Comparison of ENCODE assay signal across 18 cellular contexts in the genomic region with DNA sequence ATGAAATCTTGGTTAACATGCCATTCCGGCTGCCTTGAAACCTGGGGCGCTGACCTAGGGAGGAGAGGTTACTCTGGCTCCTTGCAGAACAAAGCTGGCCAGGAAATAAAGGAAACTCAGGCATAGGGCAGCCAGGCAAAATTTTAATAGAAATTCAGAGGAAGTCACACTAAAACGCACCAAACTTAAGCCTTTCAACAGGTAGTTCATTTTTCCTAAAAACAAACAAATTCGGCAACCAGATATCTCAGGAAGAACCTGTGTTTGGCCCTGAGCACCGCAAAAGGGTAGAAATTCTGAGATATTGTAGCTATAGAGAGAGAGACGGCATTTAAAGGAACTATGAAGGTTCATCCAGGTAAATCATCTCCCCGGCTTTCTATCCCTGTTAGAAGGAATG.
"Had no signal": no experiment of that assay in that cellular context is flagged by ENCODE, and none has a peak within 500 bp of the region (broad histone marks: within the 10 kb centered on the region; RNA-seq: fewer than 3 reads in every experiment).

No MANE protein-coding gene starts in this region.

- H3K4me3 Mint-ChIP-seq: activated CD4-positive, alpha-beta T cell treated with anti-CD3 and anti-CD28 coated beads for 36 hours; activated T-cell treated with anti-CD3 and anti-CD28 coated beads, Interleukin-2, amount 50 U/mL, for 4 hours; T-cell had no signal

- H3K36me3 ChIP-seq: brain microvascular endothelial cell, cardiac muscle cell had no signal

- H3K27ac Mint-ChIP-seq: activated CD4-positive, alpha-beta T cell treated with anti-CD3 and anti-CD28 coated beads for 36 hours; T-cell had no signal

- H3K27me3 Mint-ChIP-seq: activated CD4-positive, alpha-beta T cell treated with anti-CD3 and anti-CD28 coated beads for 36 hours; T-cell had no signal

- H3K27ac ChIP-seq: brain microvascular endothelial cell, cardiac muscle cell, VCaP had no signal

- DNase-seq: activated CD4-positive, alpha-beta T cell treated with anti-CD3 and anti-CD28 coated beads for 36 hours; activated CD8-positive, alpha-beta memory T cell treated with anti-CD3 and anti-CD28 coated beads for 24 hours; activated effector memory CD4-positive, alpha-beta T cell treated with anti-CD3 and anti-CD28 coated beads, Interleukin-2, amount 50 U/mL, for 16 hours; activated naive CD4-positive, alpha-beta T cell treated with Interleukin-2 at 50 U/mL for 16 hours; activated T-cell treated with anti-CD3 and anti-CD28 coated beads, Interleukin-2, amount 50 U/mL, for 4 hours; brain microvascular endothelial cell; KBM-7; NCI-H1105 treated with DMSO at 0.1 percent for 48 hours; NCI-H1436 treated with DMSO at 0.1 percent for 48 hours; NCI-H187; NCI-H2081 treated with DMSO at 0.1 percent for 48 hours; NCI-H446; SIG-M5; T-cell; T-helper 2 cell; T1000 had no signal

- ATAC-seq: activated CD4-positive, alpha-beta T cell treated with anti-CD3 and anti-CD28 coated beads for 36 hours; activated T-cell treated with anti-CD3 and anti-CD28 coated beads, Interleukin-2, amount 50 U/mL, for 4 hours; T-cell had no signal

- H3K27me3 ChIP-seq: brain microvascular endothelial cell had no signal

- H3K4me3 ChIP-seq: cardiac muscle cell had no signal

- H3K9me3 Mint-ChIP-seq: activated T-cell treated with anti-CD3 and anti-CD28 coated beads, Interleukin-2, amount 50 U/mL, for 4 hours; T-cell had no signal
